In the genomic region with DNA sequence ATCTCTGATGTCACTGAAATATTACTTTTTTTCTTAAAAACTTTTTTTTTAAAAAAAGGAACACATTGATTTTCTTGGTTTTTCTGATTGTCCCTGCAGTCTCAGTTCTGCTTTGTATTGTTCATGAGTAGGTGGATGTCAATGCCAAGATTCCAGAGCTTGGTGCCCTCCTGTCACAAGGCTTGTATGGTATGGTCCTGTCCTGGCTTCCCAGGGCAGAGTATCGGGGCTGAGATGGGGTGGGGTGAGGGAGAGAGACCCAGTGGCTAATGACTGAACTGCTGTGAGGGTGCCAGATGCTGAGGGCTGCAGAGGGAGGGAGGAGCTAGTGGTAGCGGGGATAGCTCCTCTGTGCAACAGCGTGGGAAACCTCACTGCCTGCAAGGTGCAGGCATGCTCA, we compare ENCODE assay signal across 1 cellular context.
TF ChIP-seq lines count a peak whose summit lies in the region.

No MANE protein-coding gene starts in this region.

TF ChIP-seq in K562, 482 proteins besides CTCF, POLR2A, EP300 and RAD21:
- TF ChIP-seq, protein P1, sequence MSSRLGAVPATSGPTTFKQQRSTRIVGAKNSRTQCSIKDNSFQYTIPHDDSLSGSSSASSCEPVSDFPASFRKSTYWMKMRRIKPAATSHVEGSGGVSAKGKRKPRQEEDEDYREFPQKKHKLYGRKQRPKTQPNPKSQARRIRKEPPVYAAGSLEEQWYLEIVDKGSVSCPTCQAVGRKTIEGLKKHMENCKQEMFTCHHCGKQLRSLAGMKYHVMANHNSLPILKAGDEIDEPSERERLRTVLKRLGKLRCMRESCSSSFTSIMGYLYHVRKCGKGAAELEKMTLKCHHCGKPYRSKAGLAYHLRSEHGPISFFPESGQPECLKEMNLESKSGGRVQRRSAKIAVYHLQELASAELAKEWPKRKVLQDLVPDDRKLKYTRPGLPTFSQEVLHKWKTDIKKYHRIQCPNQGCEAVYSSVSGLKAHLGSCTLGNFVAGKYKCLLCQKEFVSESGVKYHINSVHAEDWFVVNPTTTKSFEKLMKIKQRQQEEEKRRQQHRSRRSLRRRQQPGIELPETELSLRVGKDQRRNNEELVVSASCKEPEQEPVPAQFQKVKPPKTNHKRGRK (tag; IDR thresholded peaks at IDR 0.05): no peak
- TF ChIP-seq SRSF9 (IDR thresholded peaks at IDR 0.05; ENCODE audit: borderline replicate concordance, low read depth, low read length) (no peak), SP1 (CRISPR knock-in tag; IDR thresholded peaks at IDR 0.05) (no peak), AFF1 (IDR thresholded peaks at IDR 0.05; ENCODE audit: low read depth in 1 of 2, partially characterized antibody in 2 of 2) (no peak), ESRRA (IDR thresholded peaks at IDR 0.05; ENCODE audit: borderline replicate concordance, low read depth) (no peak), OTX1 (CRISPR knock-in tag; IDR thresholded peaks at IDR 0.05) (no peak), TBP (optimal IDR thresholded peaks at IDR 0.05; ENCODE audit: low read depth, low read length) (no peak), MAFG (tag; conservative IDR thresholded peaks at IDR 0.05) (no peak), POU5F1 (IDR thresholded peaks at IDR 0.05; ENCODE audit: borderline replicate concordance, low read depth, low read length, partially characterized antibody) (no peak), PCBP2 (IDR thresholded peaks at IDR 0.05; ENCODE audit: low read depth, low read length, poor library complexity, severe bottlenecking) (no peak), SP2 (IDR thresholded peaks at IDR 0.05; ENCODE audit: extremely low read depth, low read depth, low read length, poor library complexity, severe bottlenecking) (no peak), TAL1 (IDR thresholded peaks at IDR 0.05) (no peak), NFXL1 (CRISPR knock-in tag; IDR thresholded peaks at IDR 0.05) (no peak), MIER1 (IDR thresholded peaks at IDR 0.05; ENCODE audit: low read depth) (no peak)
- TF ChIP-seq, protein P2, sequence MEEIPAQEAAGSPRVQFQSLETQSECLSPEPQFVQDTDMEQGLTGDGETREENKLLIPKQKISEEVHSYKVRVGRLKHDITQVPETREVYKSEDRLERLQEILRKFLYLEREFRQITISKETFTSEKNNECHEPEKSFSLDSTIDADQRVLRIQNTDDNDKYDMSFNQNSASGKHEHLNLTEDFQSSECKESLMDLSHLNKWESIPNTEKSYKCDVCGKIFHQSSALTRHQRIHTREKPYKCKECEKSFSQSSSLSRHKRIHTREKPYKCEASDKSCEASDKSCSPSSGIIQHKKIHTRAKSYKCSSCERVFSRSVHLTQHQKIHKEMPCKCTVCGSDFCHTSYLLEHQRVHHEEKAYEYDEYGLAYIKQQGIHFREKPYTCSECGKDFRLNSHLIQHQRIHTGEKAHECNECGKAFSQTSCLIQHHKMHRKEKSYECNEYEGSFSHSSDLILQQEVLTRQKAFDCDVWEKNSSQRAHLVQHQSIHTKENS (CRISPR knock-in tag; IDR thresholded peaks at IDR 0.05): no peak
- TF ChIP-seq, protein P3, sequence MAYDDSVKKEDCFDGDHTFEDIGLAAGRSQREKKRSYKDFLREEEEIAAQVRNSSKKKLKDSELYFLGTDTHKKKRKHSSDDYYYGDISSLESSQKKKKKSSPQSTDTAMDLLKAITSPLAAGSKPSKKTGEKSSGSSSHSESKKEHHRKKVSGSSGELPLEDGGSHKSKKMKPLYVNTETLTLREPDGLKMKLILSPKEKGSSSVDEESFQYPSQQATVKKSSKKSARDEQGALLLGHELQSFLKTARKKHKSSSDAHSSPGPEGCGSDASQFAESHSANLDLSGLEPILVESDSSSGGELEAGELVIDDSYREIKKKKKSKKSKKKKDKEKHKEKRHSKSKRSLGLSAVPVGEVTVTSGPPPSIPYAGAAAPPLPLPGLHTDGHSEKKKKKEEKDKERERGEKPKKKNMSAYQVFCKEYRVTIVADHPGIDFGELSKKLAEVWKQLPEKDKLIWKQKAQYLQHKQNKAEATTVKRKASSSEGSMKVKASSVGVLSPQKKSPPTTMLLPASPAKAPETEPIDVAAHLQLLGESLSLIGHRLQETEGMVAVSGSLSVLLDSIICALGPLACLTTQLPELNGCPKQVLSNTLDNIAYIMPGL (CRISPR knock-in tag; IDR thresholded peaks at IDR 0.05): no peak
- TF ChIP-seq, protein P4, sequence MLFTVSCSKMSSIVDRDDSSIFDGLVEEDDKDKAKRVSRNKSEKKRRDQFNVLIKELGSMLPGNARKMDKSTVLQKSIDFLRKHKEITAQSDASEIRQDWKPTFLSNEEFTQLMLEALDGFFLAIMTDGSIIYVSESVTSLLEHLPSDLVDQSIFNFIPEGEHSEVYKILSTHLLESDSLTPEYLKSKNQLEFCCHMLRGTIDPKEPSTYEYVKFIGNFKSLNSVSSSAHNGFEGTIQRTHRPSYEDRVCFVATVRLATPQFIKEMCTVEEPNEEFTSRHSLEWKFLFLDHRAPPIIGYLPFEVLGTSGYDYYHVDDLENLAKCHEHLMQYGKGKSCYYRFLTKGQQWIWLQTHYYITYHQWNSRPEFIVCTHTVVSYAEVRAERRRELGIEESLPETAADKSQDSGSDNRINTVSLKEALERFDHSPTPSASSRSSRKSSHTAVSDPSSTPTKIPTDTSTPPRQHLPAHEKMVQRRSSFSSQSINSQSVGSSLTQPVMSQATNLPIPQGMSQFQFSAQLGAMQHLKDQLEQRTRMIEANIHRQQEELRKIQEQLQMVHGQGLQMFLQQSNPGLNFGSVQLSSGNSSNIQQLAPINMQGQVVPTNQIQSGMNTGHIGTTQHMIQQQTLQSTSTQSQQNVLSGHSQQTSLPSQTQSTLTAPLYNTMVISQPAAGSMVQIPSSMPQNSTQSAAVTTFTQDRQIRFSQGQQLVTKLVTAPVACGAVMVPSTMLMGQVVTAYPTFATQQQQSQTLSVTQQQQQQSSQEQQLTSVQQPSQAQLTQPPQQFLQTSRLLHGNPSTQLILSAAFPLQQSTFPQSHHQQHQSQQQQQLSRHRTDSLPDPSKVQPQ (CRISPR knock-in tag; IDR thresholded peaks at IDR 0.05; ENCODE audit: borderline replicate concordance): no peak
- TF ChIP-seq, protein P5, sequence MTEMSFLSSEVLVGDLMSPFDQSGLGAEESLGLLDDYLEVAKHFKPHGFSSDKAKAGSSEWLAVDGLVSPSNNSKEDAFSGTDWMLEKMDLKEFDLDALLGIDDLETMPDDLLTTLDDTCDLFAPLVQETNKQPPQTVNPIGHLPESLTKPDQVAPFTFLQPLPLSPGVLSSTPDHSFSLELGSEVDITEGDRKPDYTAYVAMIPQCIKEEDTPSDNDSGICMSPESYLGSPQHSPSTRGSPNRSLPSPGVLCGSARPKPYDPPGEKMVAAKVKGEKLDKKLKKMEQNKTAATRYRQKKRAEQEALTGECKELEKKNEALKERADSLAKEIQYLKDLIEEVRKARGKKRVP (CRISPR knock-in tag; IDR thresholded peaks at IDR 0.05): no peak
- TF ChIP-seq, protein P6, sequence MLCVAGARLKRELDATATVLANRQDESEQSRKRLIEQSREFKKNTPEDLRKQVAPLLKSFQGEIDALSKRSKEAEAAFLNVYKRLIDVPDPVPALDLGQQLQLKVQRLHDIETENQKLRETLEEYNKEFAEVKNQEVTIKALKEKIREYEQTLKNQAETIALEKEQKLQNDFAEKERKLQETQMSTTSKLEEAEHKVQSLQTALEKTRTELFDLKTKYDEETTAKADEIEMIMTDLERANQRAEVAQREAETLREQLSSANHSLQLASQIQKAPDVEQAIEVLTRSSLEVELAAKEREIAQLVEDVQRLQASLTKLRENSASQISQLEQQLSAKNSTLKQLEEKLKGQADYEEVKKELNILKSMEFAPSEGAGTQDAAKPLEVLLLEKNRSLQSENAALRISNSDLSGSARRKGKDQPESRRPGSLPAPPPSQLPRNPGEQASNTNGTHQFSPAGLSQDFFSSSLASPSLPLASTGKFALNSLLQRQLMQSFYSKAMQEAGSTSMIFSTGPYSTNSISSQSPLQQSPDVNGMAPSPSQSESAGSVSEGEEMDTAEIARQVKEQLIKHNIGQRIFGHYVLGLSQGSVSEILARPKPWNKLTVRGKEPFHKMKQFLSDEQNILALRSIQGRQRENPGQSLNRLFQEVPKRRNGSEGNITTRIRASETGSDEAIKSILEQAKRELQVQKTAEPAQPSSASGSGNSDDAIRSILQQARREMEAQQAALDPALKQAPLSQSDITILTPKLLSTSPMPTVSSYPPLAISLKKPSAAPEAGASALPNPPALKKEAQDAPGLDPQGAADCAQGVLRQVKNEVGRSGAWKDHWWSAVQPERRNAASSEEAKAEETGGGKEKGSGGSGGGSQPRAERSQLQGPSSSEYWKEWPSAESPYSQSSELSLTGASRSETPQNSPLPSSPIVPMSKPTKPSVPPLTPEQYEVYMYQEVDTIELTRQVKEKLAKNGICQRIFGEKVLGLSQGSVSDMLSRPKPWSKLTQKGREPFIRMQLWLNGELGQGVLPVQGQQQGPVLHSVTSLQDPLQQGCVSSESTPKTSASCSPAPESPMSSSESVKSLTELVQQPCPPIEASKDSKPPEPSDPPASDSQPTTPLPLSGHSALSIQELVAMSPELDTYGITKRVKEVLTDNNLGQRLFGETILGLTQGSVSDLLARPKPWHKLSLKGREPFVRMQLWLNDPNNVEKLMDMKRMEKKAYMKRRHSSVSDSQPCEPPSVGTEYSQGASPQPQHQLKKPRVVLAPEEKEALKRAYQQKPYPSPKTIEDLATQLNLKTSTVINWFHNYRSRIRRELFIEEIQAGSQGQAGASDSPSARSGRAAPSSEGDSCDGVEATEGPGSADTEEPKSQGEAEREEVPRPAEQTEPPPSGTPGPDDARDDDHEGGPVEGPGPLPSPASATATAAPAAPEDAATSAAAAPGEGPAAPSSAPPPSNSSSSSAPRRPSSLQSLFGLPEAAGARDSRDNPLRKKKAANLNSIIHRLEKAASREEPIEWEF (CRISPR knock-in tag; IDR thresholded peaks at IDR 0.05): no peak
